In genomic region chr19:35756373-35757230, GRCh38 we compare ENCODE assay signal across 8 cellular contexts. TPM values are rescaled to one million over a fixed set of nuclear protein-coding genes. Genes with fewer than 3 reads are reported as not detected.
DNase-seq lines count a peak whose midpoint lies in the region; ATAC-seq and TF ChIP-seq lines count a peak whose summit lies in the region.

TSS of gene HSPB6 (minus strand) at chr19:35757029. CDS start at chr19:35757008, 21 bp downstream.

- H3K4ac ChIP-seq in mesendoderm (ENCODE audit: low read depth, low read length) = peak within 1 kb of the TSS; percentile 82

- H3K18ac ChIP-seq in mesendoderm (ENCODE audit: low read length) = peak within 1 kb of the TSS; percentile 73

- peak within 1 kb of the TSS; percentile 90 for H3K4me2 ChIP-seq in mesendoderm (ENCODE audit: low read length)

- no peak within 1 kb of the TSS for H2BK5ac ChIP-seq in mesendoderm (ENCODE audit: low read length)

- H3K4me3 ChIP-seq in AG09309 (ENCODE audit: control insufficient read depth, low read depth, low read length) = peak within 1 kb of the TSS; percentile 55
- peak within 1 kb of the TSS; percentile 79 for H3K4me3 ChIP-seq in coronary artery
- H3K4me3 ChIP-seq in mesendoderm (ENCODE audit: low read length) = peak within 1 kb of the TSS; percentile 20

- no peak within 1 kb of the TSS for H4K5ac ChIP-seq in mesendoderm (ENCODE audit: low read length)

- H3K56ac ChIP-seq in mesendoderm (ENCODE audit: low read length) = peak within 1 kb of the TSS; percentile 88

- no peak within 1 kb of the TSS for H2BK120ac ChIP-seq in mesendoderm (ENCODE audit: low read depth, low read length)

- no peak for TF ChIP-seq CTCF in AG09309 (IDR thresholded peaks at IDR 0.05; ENCODE audit: control insufficient read depth, insufficient read depth, low read depth, low read length, missing control alignments)
- no peak for TF ChIP-seq CTCF in coronary artery (IDR thresholded peaks at IDR 0.05)

- no peak within 1 kb of the TSS for H2AK5ac ChIP-seq in mesendoderm (ENCODE audit: low read length)

- no peak within 1 kb of the TSS for H2BK15ac ChIP-seq in mesendoderm (replicated peaks; ENCODE audit: low read depth)

- peak within 1 kb of the TSS; percentile 39 for H4K8ac ChIP-seq in mesendoderm (ENCODE audit: low read depth, low read length)

- no peaks in the 10 kb centered on the region for H3K9me3 ChIP-seq in KOPT-K1 (ENCODE audit: insufficient read depth, low read length, poor library complexity, severe bottlenecking)

- peaks cover 44% of the 10 kb centered on the region for H3K36me3 ChIP-seq in KOPT-K1 (ENCODE audit: insufficient read depth, low read length)
- H3K36me3 ChIP-seq in mesendoderm (ENCODE audit: control insufficient read depth, insufficient read depth, low read length) = peaks cover 4% of the 10 kb centered on the region

- H3K27me3 ChIP-seq in mesendoderm (ENCODE audit: insufficient read depth, low read length, poor library complexity) = no peaks in the 10 kb centered on the region

- DNase-seq in AG09309 (ENCODE audit: low read depth) = no peak
- DNase-seq in coronary artery (ENCODE audit: low spot score) = peak; percentile 91
- peak; percentile 65 for DNase-seq in mesendoderm
- peak; percentile 77 for DNase-seq in ureter (ENCODE audit: low spot score)
- no peak for DNase-seq in NCI-H2196 treated with DMSO at 0.1 percent for 48 hours (lab: John Stamatoyannopoulos, UW; ENCODE audit: unreplicated experiment)
- no peak for DNase-seq in superior temporal gyrus (ENCODE audit: extremely low spot score)

- H3K9ac ChIP-seq in mesendoderm (ENCODE audit: low read length) = peak within 1 kb of the TSS; percentile 75

- H3K23ac ChIP-seq in mesendoderm (ENCODE audit: low read length) = peak within 1 kb of the TSS; percentile 83

- no peak for ATAC-seq in HG03045 (IDR thresholded peaks at IDR 0.05; ENCODE audit: unreplicated experiment)

- H3K4me1 ChIP-seq in mesendoderm (ENCODE audit: control insufficient read depth, low read depth, low read length) = no peaks in the 10 kb centered on the region

- H3K27ac ChIP-seq in KOPT-K1 (ENCODE audit: low read depth, low read length, poor library complexity, severe bottlenecking) = peak within 1 kb of the TSS; percentile 89
- peak within 1 kb of the TSS; percentile 100 for H3K27ac ChIP-seq in coronary artery
- peak within 1 kb of the TSS; percentile 87 for H3K27ac ChIP-seq in mesendoderm (ENCODE audit: low read depth, low read length)

- peaks cover 4% of the 10 kb centered on the region for H3K79me2 ChIP-seq in mesendoderm (ENCODE audit: control insufficient read depth, insufficient read depth, low read length)

- H3K79me1 ChIP-seq in mesendoderm (ENCODE audit: low read length) = peaks cover 9% of the 10 kb centered on the region

- no CpG with 5 or more reads among the region's 52 CpGs for WGBS in mesendoderm (ENCODE audit: extremely low coverage, insufficient coverage, low lambda C conversion rate)

RNA-seq across cellular contexts. Expression of gene HSPB6, which starts in this region (rescaled TPM):
- polyA plus RNA-seq in mesendoderm (2013, experiment 1 of 2) = 1.3 TPM
- polyA plus RNA-seq in mesendoderm (2013, experiment 2 of 2) = 1.1 TPM
- total RNA-seq in ureter = 80.9 TPM

Comparison
In these comparisons a context has a peak if more than half of its experiments do, and no peak if none do; other contexts are left out.
1. DNase-seq: peak in coronary artery (single experiment), mesendoderm (single experiment) and ureter (single experiment); none in AG09309 (single experiment), NCI-H2196 treated with DMSO at 0.1 percent for 48 hours (single experiment) and superior temporal gyrus (single experiment).
2. H3K4me3 ChIP-seq: peak in every context shown above with its lines; median percentile 79 in coronary artery; 55 in AG09309; 20 in mesendoderm.
3. Peak in every context shown above with its lines, with median percentiles within 50 percentile points of each other: H3K27ac ChIP-seq.